16 cellular contexts compared by ENCODE assay signal in genomic region chr5:172119921-172120688, GRCh38.
DNase-seq lines count a peak whose midpoint lies in the region; ATAC-seq lines count a peak whose summit lies in the region.
"Had no signal": no experiment of that assay in that cellular context is flagged by ENCODE, and none has a peak within 500 bp of the region (broad histone marks: within the 10 kb centered on the region; RNA-seq: fewer than 3 reads in every experiment).

No MANE protein-coding gene starts in this region.

- no peaks in the 10 kb centered on the region for H3K27me3 Mint-ChIP-seq in T-helper 2 cell treated with Interferon-gamma antibody and Interleukin-4, amounts not matched to agents 5 μg/mL and 100 μg/mL, for 36 hours (ENCODE audit: low read depth)
- H3K27me3 Mint-ChIP-seq in activated naive CD8-positive, alpha-beta T cell, result no peaks in the 10 kb centered on the region
- H3K27me3 Mint-ChIP-seq in naive B cell, result no peaks in the 10 kb centered on the region

- ATAC-seq in naive B cell (ENCODE audit: low read depth in 2 of 2), result no peak
- ATAC-seq in GM21576 (IDR thresholded peaks at IDR 0.05; ENCODE audit: unreplicated experiment), result no peak
- no peak for ATAC-seq in GM19023 (IDR thresholded peaks at IDR 0.05; ENCODE audit: unreplicated experiment)
- no peak for ATAC-seq in HG03457 (IDR thresholded peaks at IDR 0.05; ENCODE audit: unreplicated experiment)
- ATAC-seq: mucosa of descending colon had no signal

- DNase-seq in T-helper 2 cell treated with Interferon-gamma antibody and Interleukin-4, amounts not matched to agents 5 μg/mL and 100 μg/mL, for 36 hours (ENCODE audit: low spot score), result no peak
- DNase-seq in T-helper 2 cell, result no peak
- peak; percentile 71 for DNase-seq in G401 (ENCODE audit: low spot score)
- DNase-seq in naive B cell, result no peak
- DNase-seq: activated CD8-positive, alpha-beta memory T cell treated with anti-CD3 and anti-CD28 coated beads, Interleukin-2, amount 50 U/mL, for 4 hours; anterior cingulate cortex; cortex of kidney; esophagus squamous epithelium; HFFc6; Karpas-422; mucosa of descending colon; NCI-H526 had no signal

- H3K36me3 Mint-ChIP-seq in T-helper 2 cell treated with Interferon-gamma antibody and Interleukin-4, amounts not matched to agents 5 μg/mL and 100 μg/mL, for 36 hours (ENCODE audit: low read depth), result peaks cover 64% of the 10 kb centered on the region
- peaks cover 9% of the 10 kb centered on the region for H3K36me3 Mint-ChIP-seq in activated naive CD8-positive, alpha-beta T cell
- H3K36me3 Mint-ChIP-seq in naive B cell, result peaks cover under 1 to 15% of the 10 kb centered on the region in 2 donors

- peak overlapping the region; percentile 20 for H3K27ac Mint-ChIP-seq in T-helper 2 cell treated with Interferon-gamma antibody and Interleukin-4, amounts not matched to agents 5 μg/mL and 100 μg/mL, for 36 hours
- peak overlapping the region; percentile 89 for H3K27ac Mint-ChIP-seq in activated naive CD8-positive, alpha-beta T cell
- peak overlapping the region in 5 of 6 donors; percentile 5 to 70 (median 54) for H3K27ac Mint-ChIP-seq in naive B cell
- H3K27ac Mint-ChIP-seq: HFFc6 had no signal

- peaks cover 35% of the 10 kb centered on the region for H3K4me1 Mint-ChIP-seq in T-helper 2 cell treated with Interferon-gamma antibody and Interleukin-4, amounts not matched to agents 5 μg/mL and 100 μg/mL, for 36 hours (ENCODE audit: low read depth)
- H3K4me1 Mint-ChIP-seq in activated naive CD8-positive, alpha-beta T cell (ENCODE audit: low read depth), result peaks cover 54% of the 10 kb centered on the region
- H3K4me1 Mint-ChIP-seq in naive B cell, result peaks cover 20 to 46% (median 44%) of the 10 kb centered on the region in 3 donors

- H3K4me3 Mint-ChIP-seq in T-helper 2 cell treated with Interferon-gamma antibody and Interleukin-4, amounts not matched to agents 5 μg/mL and 100 μg/mL, for 36 hours, result no peak overlapping the region
- no peak overlapping the region for H3K4me3 Mint-ChIP-seq in activated naive CD8-positive, alpha-beta T cell
- no peak overlapping the region for H3K4me3 Mint-ChIP-seq in naive B cell
- H3K4me3 Mint-ChIP-seq: HFFc6 had no signal

- no peaks in the 10 kb centered on the region for H3K9me3 Mint-ChIP-seq in T-helper 2 cell treated with Interferon-gamma antibody and Interleukin-4, amounts not matched to agents 5 μg/mL and 100 μg/mL, for 36 hours
- H3K9me3 Mint-ChIP-seq in activated naive CD8-positive, alpha-beta T cell (ENCODE audit: low read depth), result no peaks in the 10 kb centered on the region
- H3K9me3 Mint-ChIP-seq in naive B cell, result no peaks in the 10 kb centered on the region
- H3K9me3 Mint-ChIP-seq: HFFc6 had no signal

- in situ Hi-C loops in G401 (cut with HindIII; ENCODE audit: low sequenced_read_pairs), result no loop called here

Comparison
In these comparisons a context has a peak if more than half of its experiments do, and no peak if none do; other contexts are left out.
1. H3K27ac Mint-ChIP-seq: peak in every context shown above with its lines; median percentile 89 in activated naive CD8-positive, alpha-beta T cell; 54 in naive B cell; 20 in T-helper 2 cell treated with Interferon-gamma antibody and Interleukin-4, amounts not matched to agents 5 μg/mL and 100 μg/mL, for 36 hours.